11 cellular contexts compared by ENCODE assay signal in the genomic region with DNA sequence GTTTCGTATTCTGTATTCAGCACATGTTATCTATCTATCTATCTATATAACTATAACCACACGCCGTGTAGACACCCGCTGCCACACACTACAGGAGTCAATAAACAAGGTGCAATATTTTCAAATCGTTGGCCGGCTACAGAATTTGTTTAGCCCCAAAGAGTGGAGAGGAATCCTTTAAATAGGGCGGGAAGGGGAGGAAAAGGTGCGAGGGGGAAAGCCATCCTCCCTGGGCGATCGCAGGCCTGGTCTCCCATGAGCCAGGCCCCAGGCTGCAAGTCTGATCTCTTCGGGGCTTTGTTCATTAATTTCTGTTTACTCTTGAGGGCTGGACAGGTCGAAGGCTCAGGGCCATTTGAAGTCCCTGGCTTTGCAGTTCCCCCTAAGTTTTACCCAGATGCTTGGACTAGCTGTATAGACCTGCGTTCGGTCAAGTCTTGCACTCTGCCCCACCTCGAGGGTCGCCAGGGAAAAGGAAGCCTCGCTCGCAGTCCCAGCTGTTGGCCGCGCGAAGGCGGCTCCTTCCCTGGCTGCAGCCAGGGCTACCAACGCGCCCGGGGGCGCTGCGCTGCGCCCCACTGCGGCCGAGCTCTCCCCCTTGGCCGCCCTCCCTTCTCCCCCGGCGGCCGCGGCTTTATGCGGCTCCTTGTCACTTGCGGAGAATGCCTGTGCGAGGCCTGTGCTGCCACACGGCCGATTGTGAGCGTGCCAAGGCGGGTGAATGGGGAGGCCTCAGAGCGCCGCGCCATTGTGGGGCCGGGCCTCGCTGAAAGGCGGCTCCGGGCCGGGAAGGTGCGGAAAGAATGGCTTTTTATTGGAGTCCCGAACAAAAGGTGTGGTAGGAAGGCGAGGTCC. TPM values are rescaled to one million over a fixed set of nuclear protein-coding genes. Genes with fewer than 3 reads are reported as not detected.
DNase-seq lines count a peak whose midpoint lies in the region; ATAC-seq, FAIRE-seq and TF ChIP-seq lines count a peak whose summit lies in the region.
"Had no signal": no experiment of that assay in that cellular context is flagged by ENCODE, and none has a peak within 500 bp of the region (broad histone marks: within the 10 kb centered on the region; RNA-seq: fewer than 3 reads in every experiment).

No MANE protein-coding gene starts in this region.

- no TSS peak for BruUV-seq in HepG2 (replicated peaks; lab: Mats Ljungman, UMichigan)

- peaks cover 22% of the 10 kb centered on the region for H3K4me1 ChIP-seq in HepG2 (ENCODE audit: insufficient read depth, low read length)
- peaks cover 0 to 23% (median 0%) of the 10 kb centered on the region in 4 donors for H3K4me1 ChIP-seq in right lobe of liver
- peaks cover 20% of the 10 kb centered on the region for H3K4me1 ChIP-seq in muscle layer of colon (ENCODE audit: insufficient read depth, low read length)
- H3K4me1 ChIP-seq in vagina, result peaks cover 45% of the 10 kb centered on the region

- peaks cover 98% of the 10 kb centered on the region for H3K27me3 Mint-ChIP-seq in brain

- H3K36me3 Mint-ChIP-seq in brain, result no peaks in the 10 kb centered on the region

- CTCF ChIA-PET in HepG2 (lab: Yijun Ruan, JAX; ENCODE audit: low intra/inter-chr PET ratio, low total read pairs), result no interaction called here

- peak overlapping the region in 1 of 5 experiments; percentile 78 for H3K27ac Mint-ChIP-seq in brain

- no peaks in the 10 kb centered on the region for H3K79me2 ChIP-seq in HepG2 (ENCODE audit: insufficient read depth, low read length)

- H2AFZ ChIP-seq in HepG2 (ENCODE audit: low read length), result no peak overlapping the region

- POLR2A ChIA-PET in HepG2 (lab: Yijun Ruan, JAX), result no interaction called here

- DNase-seq in HepG2 (ENCODE audit: low spot score) (peak; percentile 18), right lobe of liver (no peak), vagina (ENCODE audit: extremely low spot score in 2 of 2) (no peak), GM12892 (ENCODE audit: insufficient read length) (no peak)
- DNase-seq: Karpas-422 had no signal

- H3K9ac ChIP-seq in HepG2 (ENCODE audit: insufficient read depth, low read depth, low read length), result no peak overlapping the region
- peak overlapping the region; percentile 66 for H3K9ac ChIP-seq in muscle layer of colon (ENCODE audit: low read length)

- TF ChIP-seq EP300 in HepG2 (IDR thresholded peaks at IDR 0.05; ENCODE audit: low read depth in 2 of 2, low read length in 2 of 2) (no peak), HepG2 (CRISPR knock-in tag; IDR thresholded peaks at IDR 0.05; ENCODE audit: borderline replicate concordance) (no peak)

- peaks cover 0 to 25% (median 15%) of the 10 kb centered on the region in 5 experiments for H3K9me3 Mint-ChIP-seq in brain

- TF ChIP-seq POLR2A in HepG2 (IDR thresholded peaks at IDR 0.05; ENCODE audit: insufficient read depth in 1 of 2, low read depth in 2 of 2, low read length in 2 of 2) (no peak), right lobe of liver (IDR thresholded peaks at IDR 0.05) (no peak), vagina (IDR thresholded peaks at IDR 0.05) (no peak), GM12892 (IDR thresholded peaks at IDR 0.05; ENCODE audit: low read depth, low read length) (no peak)

- H3K4me3 ChIP-seq in HepG2 (replicated peaks in 1 of 3; ENCODE audit: insufficient read depth in 1 of 3, low read depth in 2 of 3, low read length in 3 of 3) (peak overlapping the region; percentile 36 to 57 (median 39); a peak in 4 of 6 replicates), right lobe of liver (no peak overlapping the region), muscle layer of colon (ENCODE audit: low read depth in 1 of 2, low read length in 2 of 2) (peak overlapping the region; percentile 59 to 67), vagina (peak overlapping the region; percentile 13 to 39)
- H3K4me3 ChIP-seq: adrenal gland, SJSA1 had no signal

- H3K4me2 ChIP-seq in HepG2 (ENCODE audit: low read depth, low read length), result peak overlapping the region; percentile 70

- WGBS in HepG2 (ENCODE audit: low lambda C conversion rate), result 15% methylated on average over 29 of the region's 53 CpGs
- WGBS in right lobe of liver (ENCODE audit: insufficient coverage, low coverage, low lambda C conversion rate, missing lambda C conversion rate), result 12% methylated on average over 26 of the region's 53 CpGs

- FAIRE-seq in HepG2 (lab: Jason Lieb, UNC), result no peak
- FAIRE-seq in GM12892 (lab: Jason Lieb, UNC), result no peak

- H3K4me3 Mint-ChIP-seq in brain, result peak overlapping the region; percentile 79 to 82 (median 81)

- H4K20me1 ChIP-seq in HepG2 (ENCODE audit: insufficient read depth, low read length), result peaks cover 2% of the 10 kb centered on the region; the same call in 1 of the 2 replicates

- TF ChIP-seq CTCF in HepG2 (CRISPR knock-in tag; IDR thresholded peaks at IDR 0.05) (peak; percentile 47), right lobe of liver (IDR thresholded peaks at IDR 0.05) (no peak), brain (conservative IDR thresholded peaks at IDR 0.05) (no peak), vagina (IDR thresholded peaks at IDR 0.05) (no peak)

- H3K4me1 Mint-ChIP-seq in brain, result peaks cover 57% of the 10 kb centered on the region

- H3K36me3 ChIP-seq in HepG2 (replicated peaks in 1 of 2; ENCODE audit: control insufficient read depth in 1 of 2, insufficient read depth in 2 of 2, low read length in 2 of 2) (no peaks in the 10 kb centered on the region), right lobe of liver (no peaks in the 10 kb centered on the region), muscle layer of colon (ENCODE audit: insufficient read depth, low read length) (no peaks in the 10 kb centered on the region), vagina (no peaks in the 10 kb centered on the region)
- H3K36me3 ChIP-seq: adrenal gland, SJSA1 had no signal

- H3K9me3 ChIP-seq in HepG2 (ENCODE audit: low read length) (no peaks in the 10 kb centered on the region), right lobe of liver (no peaks in the 10 kb centered on the region), muscle layer of colon (ENCODE audit: low read length) (no peaks in the 10 kb centered on the region), vagina (no peaks in the 10 kb centered on the region)
- H3K9me3 ChIP-seq: adrenal gland, SJSA1 had no signal

- peak; percentile 67 for ATAC-seq in HepG2
- no peak for ATAC-seq in right lobe of liver
- no peak for ATAC-seq in GM19397 (IDR thresholded peaks at IDR 0.05; ENCODE audit: unreplicated experiment)
- no peak for ATAC-seq in GM21576 (IDR thresholded peaks at IDR 0.05; ENCODE audit: unreplicated experiment)

- in situ Hi-C loops in HepG2 (cut with HindIII; ENCODE audit: extremely low pct_ligation_motif_present, low pct_unique_long_range_greater_than_20kb), result no loop called here

- no peak overlapping the region for H3K27ac ChIP-seq in HepG2 (ENCODE audit: extremely low read length, insufficient read depth, low read length)
- no peak overlapping the region for H3K27ac ChIP-seq in right lobe of liver
- H3K27ac ChIP-seq in muscle layer of colon (ENCODE audit: low read depth, low read length), result peak overlapping the region; percentile 88
- no peak overlapping the region for H3K27ac ChIP-seq in vagina
- H3K27ac ChIP-seq: adrenal gland, SJSA1 had no signal

- intact Hi-C loops in HepG2 (cut with micrococcal nuclease; ENCODE audit: unreplicated experiment) (no loop called here), right lobe of liver (cut with DNase I) (no loop called here), vagina (cut with DNase I) (no loop called here)

- TF ChIP-seq RAD21 in HepG2 (CRISPR knock-in tag; IDR thresholded peaks at IDR 0.05), result 0 out of 2 replicates have a peak, but pooled peaks have one; percentile 15

- H3K27me3 ChIP-seq in HepG2 (ENCODE audit: control insufficient read depth in 1 of 2, insufficient read depth in 2 of 2, low read length in 2 of 2), result peaks cover 27 to 94% of the 10 kb centered on the region in 2 experiments
- H3K27me3 ChIP-seq in right lobe of liver, result peaks cover 32 to 72% of the 10 kb centered on the region in 2 donors
- H3K27me3 ChIP-seq in muscle layer of colon (ENCODE audit: control insufficient read depth in 1 of 2, insufficient read depth in 2 of 2, low read length in 2 of 2), result no peaks in the 10 kb centered on the region
- peaks cover 35% of the 10 kb centered on the region for H3K27me3 ChIP-seq in vagina

TF ChIP-seq in HepG2, 621 proteins besides CTCF, POLR2A, EP300 and RAD21 (continues in another document):
- peak; percentile 73; the same call in 1 of the 2 replicates for TF ChIP-seq CBX2 (IDR thresholded peaks at IDR 0.05; ENCODE audit: low read depth, low read length)
- no peak for TF ChIP-seq CBX2 (CRISPR knock-in tag; IDR thresholded peaks at IDR 0.05; ENCODE audit: low read depth)
- TF ChIP-seq NRL (CRISPR knock-in tag; IDR thresholded peaks at IDR 0.05; ENCODE audit: borderline replicate concordance), result peak; percentile 37; the same call in 1 of the 2 replicates
- peak; percentile 49; the same call in 1 of the 2 replicates for TF ChIP-seq ZNF777 (CRISPR knock-in tag; IDR thresholded peaks at IDR 0.05)
- TF ChIP-seq BCL6 (CRISPR knock-in tag; IDR thresholded peaks at IDR 0.05), result 0 out of 2 replicates have a peak, but pooled peaks have one; percentile 10

RNA-seq across cellular contexts. Expression of a gene that starts 3.9 kb away (rescaled TPM):
- total RNA-seq in HepG2 (2016; rRNA removed; fragmentation: Illumina TruSeq; extraction: Trizol) (not detected in 2 replicates), right lobe of liver (under 1 TPM in 1 of 6 experiments, not detected in 5; 0.18 TPM), vagina (not detected)
- total RNA-seq in HepG2 (2016; cell fraction: cytosol; rRNA removed; fragmentation: Illumina TruSeq; extraction: Trizol; ENCODE audit: low read depth), result not detected in 2 replicates
- total RNA-seq in HepG2 (2016; cell fraction: insoluble cytoplasmic fraction; rRNA removed; fragmentation: Illumina TruSeq; extraction: Trizol), result not detected in 2 replicates
- total RNA-seq in HepG2 (2016; cell fraction: membrane; rRNA removed; fragmentation: Illumina TruSeq; extraction: Trizol), result not detected in 2 replicates
- not detected in 2 replicates for total RNA-seq in HepG2 (2016; cell fraction: nucleus; rRNA removed; fragmentation: Illumina TruSeq; extraction: Trizol)
- polyA plus RNA-seq in HepG2 (2011; rRNA removed) (not detected in 2 replicates), brain (ENCODE audit: insufficient read depth, low read depth, low replicate concordance) (not detected)
- polyA plus RNA-seq in HepG2 (2011; cell fraction: cytosol; rRNA removed), result not detected in 2 replicates
- polyA plus RNA-seq in HepG2 (2011; cell fraction: nucleus; rRNA removed), result not detected in 2 replicates
- not detected in 2 replicates for polyA plus RNA-seq in HepG2 (2012)
- not detected in 2 replicates for polyA plus RNA-seq in HepG2 (2016; cell fraction: cytosol; fragmentation: Illumina TruSeq; extraction: Trizol; ENCODE audit: low read depth)
- polyA plus RNA-seq in HepG2 (2016; cell fraction: insoluble cytoplasmic fraction; fragmentation: Illumina TruSeq; extraction: Trizol; ENCODE audit: low read depth), result not detected in 2 replicates
- not detected in 2 replicates for polyA plus RNA-seq in HepG2 (2016; cell fraction: membrane; fragmentation: Illumina TruSeq; extraction: Trizol; ENCODE audit: low read depth)
- not detected in 2 replicates for polyA plus RNA-seq in HepG2 (2016; cell fraction: nucleus; fragmentation: Illumina TruSeq; extraction: Trizol; ENCODE audit: insufficient read depth, low read depth)
- polyA minus RNA-seq in HepG2 (2011; rRNA and poly(A)+ RNA removed; ENCODE audit: low replicate concordance), result not detected in 2 replicates
- polyA minus RNA-seq in HepG2 (2011; cell fraction: cytosol; rRNA and poly(A)+ RNA removed), result not detected in 2 replicates
- not detected in 2 replicates for polyA minus RNA-seq in HepG2 (2011; cell fraction: nucleus; rRNA and poly(A)+ RNA removed)
- polyA plus RNA-seq in GM12892 (2012; ENCODE audit: missing spikeins), result not detected
- total RNA-seq: adrenal gland, SJSA1 had no signal

Comparison
In these comparisons a context has a peak if more than half of its experiments do, and no peak if none do; other contexts are left out.
1. H3K4me3 ChIP-seq: peak in HepG2 (3 of 3), muscle layer of colon (2 of 2) and vagina (2 of 2); none in right lobe of liver (0 of 3).